In genomic region chr2:167015806-167016205, GRCh38 we compare ENCODE assay signal across 10 cellular contexts.
"Had no signal": no experiment of that assay in that cellular context is flagged by ENCODE, and none has a peak within 500 bp of the region (broad histone marks: within the 10 kb centered on the region; RNA-seq: fewer than 3 reads in every experiment).

No MANE protein-coding gene starts in this region.

- FAIRE-seq: H1, H54 had no signal

- H3K4me3 ChIP-seq: GM23248, GM23338, HAP-1 had no signal

- H3K36me3 ChIP-seq: HAP-1 had no signal

- H3K27ac ChIP-seq: GM23248 had no signal

- H3K4me1 ChIP-seq: HAP-1 had no signal

- H3K9ac ChIP-seq: GM23248 had no signal

- H3K9me3 ChIP-seq: HAP-1 had no signal

- DNase-seq: GM23248, H7, H9, HCEC 1CT, HFFc6 had no signal

- ATAC-seq: GM23338, HCT116 had no signal

- H3K4me2 ChIP-seq: GM23338 had no signal

- H2AFZ ChIP-seq: GM23248, GM23338 had no signal
